In the genomic region with DNA sequence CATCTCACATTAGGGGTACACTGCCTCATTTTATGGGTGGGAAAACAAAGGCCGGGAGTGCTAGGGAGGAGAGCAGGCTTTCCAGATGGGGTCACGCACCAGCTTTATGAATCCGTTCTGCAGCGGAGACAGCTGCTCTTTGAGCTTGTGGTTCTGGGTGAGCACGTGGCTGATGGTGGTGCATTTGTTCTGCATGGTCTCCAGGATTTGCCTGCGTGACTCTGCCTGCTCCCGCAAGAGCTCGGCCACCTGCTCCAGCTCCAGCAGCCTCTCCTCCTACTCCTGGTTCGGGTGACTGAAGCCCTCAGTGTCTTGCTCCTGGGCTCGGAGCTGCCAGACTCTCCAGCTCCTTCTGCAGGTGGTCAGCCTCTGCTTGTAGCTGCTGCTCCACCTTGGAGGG, we compare ENCODE assay signal across 27 cellular contexts.
"Had no signal": no experiment of that assay in that cellular context is flagged by ENCODE, and none has a peak within 500 bp of the region (broad histone marks: within the 10 kb centered on the region; RNA-seq: fewer than 3 reads in every experiment).

No MANE protein-coding gene starts in this region.

- H3K27ac ChIP-seq: brain microvascular endothelial cell, coronary artery, dorsolateral prefrontal cortex, WERI-Rb-1 had no signal

- H3K36me3 ChIP-seq: brain microvascular endothelial cell, WERI-Rb-1 had no signal

- ATAC-seq: activated CD4-positive, CD25-positive, alpha-beta regulatory T cell treated with anti-CD3 and anti-CD28 coated beads, Interleukin-2, amount 50 U/mL, for 24 hours; activated CD8-positive, alpha-beta T cell treated with anti-CD3 and anti-CD28 coated beads for 36 hours; esophagus mucosa; T-helper 17 cell had no signal

- H3K27me3 ChIP-seq: brain microvascular endothelial cell, dorsolateral prefrontal cortex had no signal

- H3K4me3 ChIP-seq: coronary artery, dorsolateral prefrontal cortex had no signal

- DNase-seq: activated B cell treated with CpG ODN at 0.5 μM for 24 hours; activated CD4-positive, alpha-beta T cell treated with anti-CD3 and anti-CD28 coated beads for 48 hours; activated CD4-positive, alpha-beta T cell treated with anti-CD3 and anti-CD28 coated beads, Interleukin-2, amount 50 U/mL, for 1 hour; activated CD4-positive, alpha-beta T cell treated with anti-CD3 and anti-CD28 coated beads, Interleukin-2, amount 50 U/mL, for 48 hours; activated CD8-positive, alpha-beta memory T cell treated with anti-CD3 and anti-CD28 coated beads for 24 hours; activated CD8-positive, alpha-beta memory T cell treated with anti-CD3 and anti-CD28 coated beads, Interleukin-2, amount 50 U/mL, for 4 hours; activated CD8-positive, alpha-beta T cell treated with anti-CD3 and anti-CD28 coated beads for 36 hours; activated gamma-delta T cell treated with Interleukin-2 at 50 U/mL for 16 hours; activated naive CD4-positive, alpha-beta T cell treated with anti-CD3 and anti-CD28 coated beads, Interleukin-2, amount 50 U/mL, for 16 hours; activated naive CD4-positive, alpha-beta T cell treated with Interleukin-2 at 50 U/mL for 16 hours; activated T-cell treated with anti-CD3 and anti-CD28 coated beads, Interleukin-2, amount 50 U/mL, for 1 hour; activated T-cell treated with anti-CD3 and anti-CD28 coated beads, Interleukin-2, amount 50 U/mL, for 48 hours; amniotic stem cell; anterior cingulate cortex; brain microvascular endothelial cell; dorsolateral prefrontal cortex; effector memory CD4-positive, alpha-beta T cell; endodermal cell; foreskin fibroblast; head of caudate nucleus; T-helper 1 cell; T-helper 17 cell; T1000; WERI-Rb-1 had no signal
